13 cellular contexts compared by ENCODE assay signal in genomic region chr6:108850669-108851467, GRCh38. TPM values are rescaled to one million over a fixed set of nuclear protein-coding genes. Genes with fewer than 3 reads are reported as not detected.
DNase-seq lines count a peak whose midpoint lies in the region; ATAC-seq and TF ChIP-seq lines count a peak whose summit lies in the region.
"Had no signal": no experiment of that assay in that cellular context is flagged by ENCODE, and none has a peak within 500 bp of the region (broad histone marks: within the 10 kb centered on the region; RNA-seq: fewer than 3 reads in every experiment).

No MANE protein-coding gene starts in this region.

- peaks cover 5 to 11% of the 10 kb centered on the region in 2 donors for H3K4me1 ChIP-seq in muscle layer of duodenum (ENCODE audit: control insufficient read depth in 1 of 2, insufficient read depth in 2 of 2, low read length in 2 of 2)
- H3K4me1 ChIP-seq in upper lobe of right lung: peaks cover 31% of the 10 kb centered on the region

- DNase-seq in Right ventricle myocardium inferior (ENCODE audit: missing footprints) (peak; percentile 81), cardiac septum (ENCODE audit: low spot score) (no peak), fibroblast of gingiva (ENCODE audit: low read depth) (peak; percentile 61), upper lobe of right lung (no peak), SHP77 treated with DMSO at 0.1 percent for 48 hours (lab: John Stamatoyannopoulos, UW) (no peak)
- no peak for DNase-seq in activated naive CD8-positive, alpha-beta T cell treated with anti-CD3 and anti-CD28 coated beads for 36 hours
- DNase-seq: activated T-cell treated with anti-CD3 and anti-CD28 coated beads, Interleukin-2, amount 50 U/mL, for 24 hours; NCI-H1105 treated with DMSO at 0.1 percent for 48 hours; NCI-H526 had no signal

- peaks cover 13% of the 10 kb centered on the region for H3K36me3 Mint-ChIP-seq in activated naive CD8-positive, alpha-beta T cell treated with anti-CD3 and anti-CD28 coated beads for 36 hours

- H3K27me3 ChIP-seq in muscle layer of duodenum (ENCODE audit: low read depth, low read length) (no peaks in the 10 kb centered on the region), upper lobe of right lung (no peaks in the 10 kb centered on the region)
- H3K27me3 ChIP-seq: breast epithelium, tibial nerve had no signal

- H3K27ac Mint-ChIP-seq in activated naive CD8-positive, alpha-beta T cell treated with anti-CD3 and anti-CD28 coated beads for 36 hours: no peak overlapping the region
- H3K27ac Mint-ChIP-seq: activated T-cell treated with anti-CD3 and anti-CD28 coated beads, Interleukin-2, amount 50 U/mL, for 24 hours had no signal

- H3K36me3 ChIP-seq in muscle layer of duodenum (ENCODE audit: control insufficient read depth in 1 of 2, insufficient read depth in 2 of 2, low read length in 2 of 2) (peaks cover 0 to 17% of the 10 kb centered on the region in 2 donors), upper lobe of right lung (peaks cover 15% of the 10 kb centered on the region)
- H3K36me3 ChIP-seq: breast epithelium had no signal

- H3K4me3 ChIP-seq in muscle layer of duodenum (ENCODE audit: low read depth in 1 of 2, low read length in 2 of 2): no peak overlapping the region
- H3K4me3 ChIP-seq in upper lobe of right lung: no peak overlapping the region
- H3K4me3 ChIP-seq: breast epithelium, tibial nerve had no signal

- H3K9me3 ChIP-seq in muscle layer of duodenum (ENCODE audit: control insufficient read depth in 1 of 2, low read length in 2 of 2) (no peaks in the 10 kb centered on the region), upper lobe of right lung (no peaks in the 10 kb centered on the region)
- H3K9me3 ChIP-seq: breast epithelium, tibial nerve had no signal

- TF ChIP-seq CTCF in upper lobe of right lung (IDR thresholded peaks at IDR 0.05): no peak

- peaks cover 26% of the 10 kb centered on the region for H3K4me1 Mint-ChIP-seq in activated naive CD8-positive, alpha-beta T cell treated with anti-CD3 and anti-CD28 coated beads for 36 hours

- no peaks in the 10 kb centered on the region for H3K9me3 Mint-ChIP-seq in activated naive CD8-positive, alpha-beta T cell treated with anti-CD3 and anti-CD28 coated beads for 36 hours
- H3K9me3 Mint-ChIP-seq: activated T-cell treated with anti-CD3 and anti-CD28 coated beads, Interleukin-2, amount 50 U/mL, for 24 hours had no signal

- no peak overlapping the region for H3K4me3 Mint-ChIP-seq in activated naive CD8-positive, alpha-beta T cell treated with anti-CD3 and anti-CD28 coated beads for 36 hours
- H3K4me3 Mint-ChIP-seq: activated T-cell treated with anti-CD3 and anti-CD28 coated beads, Interleukin-2, amount 50 U/mL, for 24 hours had no signal

- no peaks in the 10 kb centered on the region for H3K27me3 Mint-ChIP-seq in activated naive CD8-positive, alpha-beta T cell treated with anti-CD3 and anti-CD28 coated beads for 36 hours
- H3K27me3 Mint-ChIP-seq: activated T-cell treated with anti-CD3 and anti-CD28 coated beads, Interleukin-2, amount 50 U/mL, for 24 hours had no signal

- intact Hi-C loops in Right ventricle myocardium inferior (cut with DNase I): loop anchor here (2.0 kb wide), 1 partner anchor 96 kb away; no protein-coding TSS in a partner anchor
- intact Hi-C loops in cardiac septum (cut with DNase I): loop anchor here (5.0 kb wide), 1 partner anchor 41 kb away; no protein-coding TSS in a partner anchor
- intact Hi-C loops in upper lobe of right lung (cut with DNase I): no loop called here

- peak overlapping the region; percentile 58 for H3K27ac ChIP-seq in muscle layer of duodenum (ENCODE audit: low read length)
- peak overlapping the region; percentile 56 for H3K27ac ChIP-seq in upper lobe of right lung

- ATAC-seq in Right ventricle myocardium inferior: no peak
- peak; percentile 17 for ATAC-seq in upper lobe of right lung
- ATAC-seq in HG03439 (IDR thresholded peaks at IDR 0.05; ENCODE audit: unreplicated experiment): no peak

RNA-seq across cellular contexts. Expression of gene ARMC2, which starts 2.6 kb away (rescaled TPM):
- total RNA-seq in Right ventricle myocardium inferior (9.5 TPM), cardiac septum (11.0 TPM), upper lobe of right lung (5.8 TPM)
- 1 to 10 TPM; 3.4 to 3.5 TPM for total RNA-seq in activated naive CD8-positive, alpha-beta T cell treated with anti-CD3 and anti-CD28 coated beads for 36 hours

Comparison
In these comparisons a context has a peak if more than half of its experiments do, and no peak if none do; other contexts are left out.
1. DNase-seq: peak in Right ventricle myocardium inferior (single experiment) and fibroblast of gingiva (single experiment); none in cardiac septum (single experiment), upper lobe of right lung (single experiment), activated naive CD8-positive, alpha-beta T cell treated with anti-CD3 and anti-CD28 coated beads for 36 hours (single experiment) and SHP77 treated with DMSO at 0.1 percent for 48 hours (single experiment).